In genomic region chrX:132748909-132749308, GRCh38 we compare ENCODE assay signal across 23 cellular contexts.
"Had no signal": no experiment of that assay in that cellular context is flagged by ENCODE, and none has a peak within 500 bp of the region (broad histone marks: within the 10 kb centered on the region; RNA-seq: fewer than 3 reads in every experiment).

No MANE protein-coding gene starts in this region.

- H3K27me3 Mint-ChIP-seq: activated CD4-positive, alpha-beta T cell treated with anti-CD3 and anti-CD28 coated beads for 36 hours; activated naive CD8-positive, alpha-beta T cell treated with anti-CD3 and anti-CD28 coated beads, Interleukin-2, amount 10 ng/mL, durations not matched to agents 7 days and 5 days had no signal

- DNase-seq: activated CD4-positive, alpha-beta T cell treated with anti-CD3 and anti-CD28 coated beads for 36 hours; activated CD4-positive, CD25-positive, alpha-beta regulatory T cell; activated CD8-positive, alpha-beta memory T cell treated with anti-CD3 and anti-CD28 coated beads, Interleukin-2, amount 50 U/mL, for 4 hours; activated CD8-positive, alpha-beta T cell treated with anti-CD3 and anti-CD28 coated beads for 36 hours; activated naive CD4-positive, alpha-beta T cell treated with anti-CD3 and anti-CD28 coated beads, Interleukin-2, amount 50 U/mL, for 16 hours; activated naive CD8-positive, alpha-beta T cell treated with anti-CD3 and anti-CD28 coated beads, Interleukin-2, amount 10 ng/mL, durations not matched to agents 7 days and 5 days; activated T-cell treated with anti-CD3 and anti-CD28 coated beads, Interleukin-2, amount 50 U/mL, for 72 hours; adrenal gland; anterior cingulate cortex; caudate nucleus; Kasumi-1; KBM-7; NCI-H1105 treated with DMSO at 0.1 percent for 48 hours; NCI-H1436 treated with DMSO at 0.1 percent for 48 hours; NCI-H187; NCI-H2081 treated with DMSO at 0.1 percent for 48 hours; NCI-H226; NCI-H69; NK-92 treated with Interleukin-12 subunit alpha and Interleukin-12 subunit beta, amount 100 ng/mL, for 24 hours; SHP77; T-helper 2 cell; T1000 had no signal

- H3K4me3 Mint-ChIP-seq: activated CD4-positive, alpha-beta T cell treated with anti-CD3 and anti-CD28 coated beads for 36 hours; activated CD8-positive, alpha-beta T cell treated with anti-CD3 and anti-CD28 coated beads for 36 hours; activated naive CD8-positive, alpha-beta T cell treated with anti-CD3 and anti-CD28 coated beads, Interleukin-2, amount 10 ng/mL, durations not matched to agents 7 days and 5 days; activated T-cell treated with anti-CD3 and anti-CD28 coated beads, Interleukin-2, amount 50 U/mL, for 72 hours had no signal

- H3K27ac Mint-ChIP-seq: activated CD4-positive, alpha-beta T cell treated with anti-CD3 and anti-CD28 coated beads for 36 hours; activated CD8-positive, alpha-beta T cell treated with anti-CD3 and anti-CD28 coated beads for 36 hours; activated naive CD8-positive, alpha-beta T cell treated with anti-CD3 and anti-CD28 coated beads, Interleukin-2, amount 10 ng/mL, durations not matched to agents 7 days and 5 days; activated T-cell treated with anti-CD3 and anti-CD28 coated beads, Interleukin-2, amount 50 U/mL, for 72 hours; activated T-helper 2 cell treated with anti-CD3 and anti-CD28 coated beads, Interferon-gamma antibody, Interleukin-2, Interleukin-4, amounts not matched to agents 10 μg/mL and 5 μg/mL and 100 μg/mL, durations not matched to agents 14 hours and 24 hours and 36 hours had no signal

- H3K36me3 Mint-ChIP-seq: activated naive CD8-positive, alpha-beta T cell treated with anti-CD3 and anti-CD28 coated beads, Interleukin-2, amount 10 ng/mL, durations not matched to agents 7 days and 5 days had no signal

- H3K4me1 Mint-ChIP-seq: activated CD4-positive, alpha-beta T cell treated with anti-CD3 and anti-CD28 coated beads for 36 hours had no signal

- H3K27ac ChIP-seq: adrenal gland had no signal

- H3K9me3 ChIP-seq: adrenal gland had no signal

- H3K4me1 ChIP-seq: adrenal gland had no signal

- H3K4me3 ChIP-seq: adrenal gland had no signal

- H3K36me3 ChIP-seq: adrenal gland had no signal

- H3K9me3 Mint-ChIP-seq: activated CD8-positive, alpha-beta T cell treated with anti-CD3 and anti-CD28 coated beads for 36 hours; activated naive CD8-positive, alpha-beta T cell treated with anti-CD3 and anti-CD28 coated beads, Interleukin-2, amount 10 ng/mL, durations not matched to agents 7 days and 5 days; activated T-cell treated with anti-CD3 and anti-CD28 coated beads, Interleukin-2, amount 50 U/mL, for 72 hours; activated T-helper 2 cell treated with anti-CD3 and anti-CD28 coated beads, Interferon-gamma antibody, Interleukin-2, Interleukin-4, amounts not matched to agents 10 μg/mL and 5 μg/mL and 100 μg/mL, durations not matched to agents 14 hours and 24 hours and 36 hours had no signal

- ATAC-seq: activated CD4-positive, alpha-beta T cell treated with anti-CD3 and anti-CD28 coated beads for 36 hours; activated CD8-positive, alpha-beta T cell treated with anti-CD3 and anti-CD28 coated beads for 36 hours; activated T-cell treated with anti-CD3 and anti-CD28 coated beads, Interleukin-2, amount 50 U/mL, for 72 hours had no signal
